13 cellular contexts compared by ENCODE assay signal in the genomic region with DNA sequence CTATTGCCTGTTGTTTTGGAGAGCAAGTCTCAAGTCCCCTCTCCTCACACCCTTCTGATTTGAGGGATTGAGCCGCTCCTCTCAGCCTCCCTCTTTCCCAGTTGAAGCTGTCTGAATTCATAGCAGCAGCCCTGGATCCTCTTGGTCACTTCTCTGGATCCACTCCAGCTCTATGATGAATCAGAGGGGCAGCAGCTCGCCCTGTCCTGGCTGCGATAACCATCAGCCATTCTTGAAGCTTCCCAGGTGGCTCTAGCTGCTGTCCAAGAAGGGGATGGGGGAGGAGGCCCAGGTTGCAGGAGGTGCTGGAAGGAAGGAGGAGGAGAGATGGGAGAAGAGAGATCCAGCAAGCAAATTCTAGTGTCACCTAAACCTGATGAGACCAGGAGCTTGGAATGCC. TPM values are rescaled to one million over a fixed set of nuclear protein-coding genes. Genes with fewer than 3 reads are reported as not detected.
DNase-seq lines count a peak whose midpoint lies in the region; ATAC-seq and TF ChIP-seq lines count a peak whose summit lies in the region.
"Had no signal": no experiment of that assay in that cellular context is flagged by ENCODE, and none has a peak within 500 bp of the region (broad histone marks: within the 10 kb centered on the region; RNA-seq: fewer than 3 reads in every experiment).

No MANE protein-coding gene starts in this region.

- H3K4me3 ChIP-seq in cardiac muscle cell = no peak overlapping the region
- no peak overlapping the region for H3K4me3 ChIP-seq in fibroblast of villous mesenchyme (ENCODE audit: low read depth, low read length)
- H3K4me3 ChIP-seq in uterus = no peak overlapping the region
- no peak overlapping the region for H3K4me3 ChIP-seq in effector memory CD4-positive, alpha-beta T cell (ENCODE audit: insufficient read depth, low read depth, low read length, poor library complexity, severe bottlenecking)

- H3K27me3 ChIP-seq in cardiac muscle cell (no peaks in the 10 kb centered on the region), uterus (no peaks in the 10 kb centered on the region)
- H3K27me3 ChIP-seq in effector memory CD4-positive, alpha-beta T cell (replicated peaks; ENCODE audit: control insufficient read depth, insufficient read depth, low read length, poor library complexity, severe bottlenecking) = no peaks in the 10 kb centered on the region

- H3K27me3 Mint-ChIP-seq in activated T-helper 17 cell treated with anti-CD3 and anti-CD28 coated beads, Interleukin-2, amount 50 U/mL, for 72 hours = no peaks in the 10 kb centered on the region
- H3K27me3 Mint-ChIP-seq: IgD-negative memory B cell had no signal

- no peaks in the 10 kb centered on the region for H3K9me3 ChIP-seq in cardiac muscle cell (ENCODE audit: low read depth)
- H3K9me3 ChIP-seq in uterus = no peaks in the 10 kb centered on the region
- no peaks in the 10 kb centered on the region for H3K9me3 ChIP-seq in effector memory CD4-positive, alpha-beta T cell (ENCODE audit: control insufficient read depth, low read length)

- H3K4me3 Mint-ChIP-seq in activated T-helper 17 cell treated with anti-CD3 and anti-CD28 coated beads, Interleukin-2, amount 50 U/mL, for 72 hours = no peak overlapping the region
- H3K4me3 Mint-ChIP-seq: IgD-negative memory B cell had no signal

- H3K9me3 Mint-ChIP-seq in activated T-helper 17 cell treated with anti-CD3 and anti-CD28 coated beads, Interleukin-2, amount 50 U/mL, for 72 hours = no peaks in the 10 kb centered on the region
- H3K9me3 Mint-ChIP-seq: IgD-negative memory B cell had no signal

- H3K4me1 Mint-ChIP-seq in activated T-helper 17 cell treated with anti-CD3 and anti-CD28 coated beads, Interleukin-2, amount 50 U/mL, for 72 hours = peaks cover 8% of the 10 kb centered on the region

- H3K4me1 ChIP-seq in cardiac muscle cell (ENCODE audit: low read depth) (peaks cover 26% of the 10 kb centered on the region), uterus (peaks cover 23 to 27% of the 10 kb centered on the region in 2 donors)
- no peaks in the 10 kb centered on the region for H3K4me1 ChIP-seq in effector memory CD4-positive, alpha-beta T cell (ENCODE audit: control insufficient read depth, insufficient read depth, low read length, poor library complexity, severe bottlenecking)

- H3K27ac ChIP-seq in cardiac muscle cell (peak overlapping the region; percentile 59), uterus (peak overlapping the region; percentile 71 to 85)
- no peak overlapping the region for H3K27ac ChIP-seq in effector memory CD4-positive, alpha-beta T cell (ENCODE audit: insufficient read depth, low read length, poor library complexity, severe bottlenecking)
- H3K27ac ChIP-seq: parathyroid adenoma had no signal

- H3K27ac Mint-ChIP-seq in activated T-helper 17 cell treated with anti-CD3 and anti-CD28 coated beads, Interleukin-2, amount 50 U/mL, for 72 hours = peak overlapping the region; percentile 64

- DNase-seq in cardiac muscle cell (ENCODE audit: low read depth in 1 of 2, low spot score in 1 of 2) = peak in 1 of 2 donors; percentile 65
- no peak for DNase-seq in Right ventricle myocardium superior
- peak; percentile 81 for DNase-seq in fibroblast of villous mesenchyme (ENCODE audit: low read depth)
- DNase-seq in uterus = peak; percentile 66 to 81
- DNase-seq in effector memory CD4-positive, alpha-beta T cell = no peak
- no peak for DNase-seq in NCI-H146 treated with DMSO at 0.1 percent for 48 hours (lab: John Stamatoyannopoulos, UW; ENCODE audit: unreplicated experiment)
- DNase-seq in DMS153 treated with DMSO at 0.1 percent for 48 hours (lab: John Stamatoyannopoulos, UW; ENCODE audit: unreplicated experiment) = no peak
- DNase-seq: DND-41; NCI-H146; stimulated activated CD4-positive, alpha-beta T cell treated with anti-CD3 and anti-CD28 coated beads, Interleukin-1b, Interleukin-23, amount 100 ng/mL, for 48 hours had no signal

- intact Hi-C loops in Right ventricle myocardium superior (cut with DNase I) (no loop called here), uterus (cut with DNase I; ENCODE audit: low total_unique reads) (no loop called here)

- peaks cover 75% of the 10 kb centered on the region for H3K36me3 Mint-ChIP-seq in activated T-helper 17 cell treated with anti-CD3 and anti-CD28 coated beads, Interleukin-2, amount 50 U/mL, for 72 hours (ENCODE audit: low read depth)

- H3K36me3 ChIP-seq in cardiac muscle cell (no peaks in the 10 kb centered on the region), uterus (no peaks in the 10 kb centered on the region)
- H3K36me3 ChIP-seq in effector memory CD4-positive, alpha-beta T cell (ENCODE audit: control insufficient read depth, insufficient read depth, low read length) = peaks cover 42% of the 10 kb centered on the region

- TF ChIP-seq CTCF in cardiac muscle cell (IDR thresholded peaks at IDR 0.05; ENCODE audit: low read depth, low read length) (no peak), fibroblast of villous mesenchyme (IDR thresholded peaks at IDR 0.05; ENCODE audit: insufficient read depth, low read depth, low read length) (no peak), uterus (IDR thresholded peaks at IDR 0.05) (no peak)

- TF ChIP-seq POLR2A in uterus (IDR thresholded peaks at IDR 0.05) = no peak

- ATAC-seq in Right ventricle myocardium superior (ENCODE audit: poor library complexity) = no peak
- no peak for ATAC-seq in activated T-helper 17 cell treated with anti-CD3 and anti-CD28 coated beads, Interleukin-2, amount 50 U/mL, for 72 hours (replicated peaks)

RNA-seq across cellular contexts. Expression of a gene that starts 31.3 kb away (rescaled TPM):
- 0.04 TPM in 1 of 2 replicates, not detected in the other for total RNA-seq in cardiac muscle cell
- polyA plus RNA-seq in cardiac muscle cell = 0.36 TPM in 1 of 2 replicates, not detected in the other
- not detected for total RNA-seq in Right ventricle myocardium superior
- total RNA-seq in activated T-helper 17 cell treated with anti-CD3 and anti-CD28 coated beads, Interleukin-2, amount 50 U/mL, for 72 hours = not detected
- total RNA-seq in fibroblast of villous mesenchyme = 0.43 and 0.64 TPM in 2 replicates
- 10 to 100 TPM in 2 of 4 donors, 1 to 10 TPM in 1, not detected in 1; 1.3 to 14.0 (median 11.5) TPM for total RNA-seq in uterus
- polyA plus RNA-seq: IgD-negative memory B cell had no signal

RNA-seq across cellular contexts. Expression of a gene that starts 59.1 kb away (rescaled TPM):
- total RNA-seq in cardiac muscle cell = 140 and 167 TPM in 2 replicates
- polyA plus RNA-seq in cardiac muscle cell = 72.0 and 76.7 TPM in 2 replicates
- 137 TPM for total RNA-seq in Right ventricle myocardium superior
- 100 to 1,000 TPM; 243 to 264 TPM for total RNA-seq in activated T-helper 17 cell treated with anti-CD3 and anti-CD28 coated beads, Interleukin-2, amount 50 U/mL, for 72 hours
- 348 and 598 TPM in 2 replicates for total RNA-seq in fibroblast of villous mesenchyme
- total RNA-seq in uterus = 100 to 1,000 TPM; 173 to 570 (median 223) TPM

Comparison
In these comparisons a context has a peak if more than half of its experiments do, and no peak if none do; other contexts are left out.
1. DNase-seq: peak in fibroblast of villous mesenchyme (single experiment) and uterus (2 of 2); none in Right ventricle myocardium superior (single experiment), effector memory CD4-positive, alpha-beta T cell (0 of 3), NCI-H146 treated with DMSO at 0.1 percent for 48 hours (single experiment) and DMS153 treated with DMSO at 0.1 percent for 48 hours (single experiment).